In the genomic region with DNA sequence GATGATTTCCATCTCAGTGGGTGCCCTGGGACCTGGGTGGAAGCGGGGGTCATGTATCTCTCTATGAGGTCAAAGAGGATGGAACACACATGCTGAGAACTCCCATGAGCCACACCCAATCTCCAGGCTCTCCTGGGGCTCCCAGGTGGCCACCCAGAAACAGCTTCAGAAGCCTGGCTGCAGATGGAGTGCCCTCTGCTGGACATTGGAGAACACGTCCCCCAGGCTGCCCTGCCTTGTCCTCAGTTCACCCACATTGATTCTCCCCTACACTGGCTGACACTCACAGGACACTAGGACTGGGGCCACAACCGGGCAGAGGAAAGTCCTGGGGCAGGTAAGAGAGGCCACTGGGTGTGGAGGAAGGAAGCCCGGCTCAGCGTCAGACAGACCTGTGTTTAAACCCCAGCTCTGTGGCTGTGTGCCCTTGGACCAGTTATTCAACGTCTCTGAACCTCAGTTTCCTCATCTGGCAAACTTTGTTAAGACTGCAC, we compare ENCODE assay signal across 8 cellular contexts. TPM values are rescaled to one million over a fixed set of nuclear protein-coding genes. Genes with fewer than 3 reads are reported as not detected.
DNase-seq lines count a peak whose midpoint lies in the region; ATAC-seq and TF ChIP-seq lines count a peak whose summit lies in the region.

No MANE protein-coding gene starts in this region.

- H3K4me3 ChIP-seq in SK-N-SH (ENCODE audit: low read depth in 2 of 2, low read length in 1 of 2) (peak overlapping the region in 1 of 2 experiments; percentile 35; a peak in 1 of 4 replicates), heart right ventricle (no peak overlapping the region)

- CTCF ChIA-PET in SK-N-SH (lab: Yijun Ruan, JAX), result interaction anchor here (0.6 to 44.3 kb wide), 27 partner anchors 10 to 225 kb away, joined by 3 to 898 read pairs (median 5); a partner anchor contains a TSS

- intact Hi-C loops in heart right ventricle (cut with DNase I) (loop anchor here (1.0 to 10.0 kb wide), 6 partner anchors 38 to 113 kb away; no protein-coding TSS in a partner anchor), sciatic nerve (cut with DNase I) (no loop called here)

- no peaks in the 10 kb centered on the region for H3K9me2 ChIP-seq in SK-N-SH

- TF ChIP-seq EP300 in SK-N-SH (IDR thresholded peaks at IDR 0.05; ENCODE audit: borderline replicate concordance in 1 of 2, low read depth in 1 of 2, low read length in 1 of 2), result no peak

- peaks cover 45% of the 10 kb centered on the region for H4K20me1 ChIP-seq in SK-N-SH (ENCODE audit: insufficient read depth)

- no peak overlapping the region for H2AFZ ChIP-seq in SK-N-SH (ENCODE audit: low read depth)

- peak; percentile 86 for TF ChIP-seq RAD21 in SK-N-SH (IDR thresholded peaks at IDR 0.05; ENCODE audit: low read length)

- H3K9ac ChIP-seq in SK-N-SH, result no peak overlapping the region

- POLR2A ChIA-PET in SK-N-SH (lab: Yijun Ruan, JAX), result interaction anchor here (0.6 to 2.0 kb wide), 7 partner anchors 10 to 73 kb away, joined by 3 to 6 read pairs (median 4); no protein-coding TSS in a partner anchor

- WGBS in SK-N-SH (ENCODE audit: low lambda C conversion rate), result 12% methylated on average over 4 of the region's 6 CpGs
- WGBS in heart right ventricle, 2 donors, result 20 to 21% methylated on average over 6 of the region's 6 CpGs

- H3K79me2 ChIP-seq in SK-N-SH (ENCODE audit: insufficient read depth), result peaks cover 28% of the 10 kb centered on the region

- H3K4me1 ChIP-seq in SK-N-SH (ENCODE audit: control insufficient read depth in 1 of 2, insufficient read depth in 2 of 2, low read depth in 1 of 2, low read length in 1 of 2), result peaks cover 6 to 10% of the 10 kb centered on the region in 2 experiments; a peak in 2 of 4 replicates
- peaks cover 5 to 37% (median 34%) of the 10 kb centered on the region in 9 donors for H3K4me1 ChIP-seq in heart right ventricle

- TF ChIP-seq CTCF in SK-N-SH (IDR thresholded peaks at IDR 0.05) (peak; percentile 89), heart right ventricle (IDR thresholded peaks at IDR 0.05) (peak; percentile 81 to 95 (median 91))

- ATAC-seq in heart right ventricle (peak; percentile 13 to 61 (median 42)), sciatic nerve (peak; percentile 50), GM19035 (IDR thresholded peaks at IDR 0.05; ENCODE audit: unreplicated experiment) (no peak), HG02884 (IDR thresholded peaks at IDR 0.05; ENCODE audit: unreplicated experiment) (no peak)

- H3F3A ChIP-seq in SK-N-SH (replicated peaks; ENCODE audit: insufficient read depth), result peaks cover 55% of the 10 kb centered on the region

- H3K4me2 ChIP-seq in SK-N-SH, result no peak overlapping the region; the same call in 1 of the 2 replicates

- H3K27me3 ChIP-seq in SK-N-SH (ENCODE audit: insufficient read depth), result no peaks in the 10 kb centered on the region
- H3K27me3 ChIP-seq in heart right ventricle, result no peaks in the 10 kb centered on the region

- H3K27ac ChIP-seq in SK-N-SH (ENCODE audit: low read depth in 2 of 2, low read length in 1 of 2) (peak overlapping the region in 1 of 2 experiments; percentile 94; a peak in 2 of 4 replicates), heart right ventricle (peak overlapping the region in 3 of 10 donors; percentile 0 to 41 (median 35))

- H3K9me3 ChIP-seq in SK-N-SH (no peaks in the 10 kb centered on the region), heart right ventricle (no peaks in the 10 kb centered on the region)

- H3K36me3 ChIP-seq in SK-N-SH (replicated peaks in 1 of 2; ENCODE audit: control insufficient read depth in 1 of 2, insufficient read depth in 2 of 2, low read length in 1 of 2), result peaks cover 17 to 25% of the 10 kb centered on the region in 2 experiments
- H3K36me3 ChIP-seq in heart right ventricle, result peaks cover 0 to 38% (median 3%) of the 10 kb centered on the region in 9 donors

- DNase-seq in DMS153 treated with DMSO at 0.1 percent for 48 hours (lab: John Stamatoyannopoulos, UW; ENCODE audit: unreplicated experiment) (peak; percentile 44), LHCN-M2 (ENCODE audit: low read depth) (peak; percentile 76), SK-N-SH (peak; percentile 82), heart right ventricle (peak; percentile 64 to 76), sciatic nerve (ENCODE audit: low spot score) (peak; percentile 83)
- DNase-seq in activated naive CD4-positive, alpha-beta T cell treated with anti-CD3 and anti-CD28 coated beads, Interleukin-2, amount 50 U/mL, for 16 hours, result peak; percentile 72

TF ChIP-seq in SK-N-SH, 30 proteins besides CTCF, POLR2A, EP300 and RAD21 (continues in another document):
- TF ChIP-seq, protein P1, sequence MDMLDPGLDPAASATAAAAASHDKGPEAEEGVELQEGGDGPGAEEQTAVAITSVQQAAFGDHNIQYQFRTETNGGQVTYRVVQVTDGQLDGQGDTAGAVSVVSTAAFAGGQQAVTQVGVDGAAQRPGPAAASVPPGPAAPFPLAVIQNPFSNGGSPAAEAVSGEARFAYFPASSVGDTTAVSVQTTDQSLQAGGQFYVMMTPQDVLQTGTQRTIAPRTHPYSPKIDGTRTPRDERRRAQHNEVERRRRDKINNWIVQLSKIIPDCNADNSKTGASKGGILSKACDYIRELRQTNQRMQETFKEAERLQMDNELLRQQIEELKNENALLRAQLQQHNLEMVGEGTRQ (IDR thresholded peaks at IDR 0.05; ENCODE audit: borderline replicate concordance, low read depth, low read length), result no peak
- TF ChIP-seq JUND (IDR thresholded peaks at IDR 0.05) (no peak), GATA2 (CRISPR knock-in tag; IDR thresholded peaks at IDR 0.05) (no peak), FOXJ3 (CRISPR knock-in tag; IDR thresholded peaks at IDR 0.05) (no peak), NRF1 (IDR thresholded peaks at IDR 0.05; ENCODE audit: low read depth, low read length) (no peak), TCF12 (IDR thresholded peaks at IDR 0.05) (0 out of 2 replicates have a peak, but pooled peaks have one; percentile 1), EZH2phosphoT487 (IDR thresholded peaks at IDR 0.05; ENCODE audit: borderline replicate concordance, low read depth) (no peak), ELF1 (IDR thresholded peaks at IDR 0.05) (no peak), RCOR1 (IDR thresholded peaks at IDR 0.05; ENCODE audit: low read length) (no peak)
- TF ChIP-seq, protein P2, sequence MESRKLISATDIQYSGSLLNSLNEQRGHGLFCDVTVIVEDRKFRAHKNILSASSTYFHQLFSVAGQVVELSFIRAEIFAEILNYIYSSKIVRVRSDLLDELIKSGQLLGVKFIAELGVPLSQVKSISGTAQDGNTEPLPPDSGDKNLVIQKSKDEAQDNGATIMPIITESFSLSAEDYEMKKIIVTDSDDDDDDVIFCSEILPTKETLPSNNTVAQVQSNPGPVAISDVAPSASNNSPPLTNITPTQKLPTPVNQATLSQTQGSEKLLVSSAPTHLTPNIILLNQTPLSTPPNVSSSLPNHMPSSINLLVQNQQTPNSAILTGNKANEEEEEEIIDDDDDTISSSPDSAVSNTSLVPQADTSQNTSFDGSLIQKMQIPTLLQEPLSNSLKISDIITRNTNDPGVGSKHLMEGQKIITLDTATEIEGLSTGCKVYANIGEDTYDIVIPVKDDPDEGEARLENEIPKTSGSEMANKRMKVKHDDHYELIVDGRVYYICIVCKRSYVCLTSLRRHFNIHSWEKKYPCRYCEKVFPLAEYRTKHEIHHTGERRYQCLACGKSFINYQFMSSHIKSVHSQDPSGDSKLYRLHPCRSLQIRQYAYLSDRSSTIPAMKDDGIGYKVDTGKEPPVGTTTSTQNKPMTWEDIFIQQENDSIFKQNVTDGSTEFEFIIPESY (IDR thresholded peaks at IDR 0.05; ENCODE audit: borderline replicate concordance, low read depth), result no peak

RNA-seq across cellular contexts. Expression of a gene that starts 4.5 kb away (rescaled TPM):
- total RNA-seq in LHCN-M2 (2014; rRNA removed), result 45.1 and 53.9 TPM in 2 replicates
- 24.6 TPM for polyA plus RNA-seq in LHCN-M2 (2012)
- 48.2 and 52.2 TPM in 2 replicates for polyA plus RNA-seq in SK-N-SH (2012; rRNA removed)
- 40.0 and 45.5 TPM in 2 replicates for polyA plus RNA-seq in SK-N-SH (2012; cell fraction: cytosol; rRNA removed)
- 141 and 151 TPM in 2 replicates for polyA plus RNA-seq in SK-N-SH (2012; cell fraction: nucleus; rRNA removed)
- total RNA-seq in heart right ventricle, result 10 to 100 TPM; 10.8 to 16.8 (median 12.7) TPM
- 10 to 100 TPM; 19.6 to 35.3 TPM for polyA plus RNA-seq in heart right ventricle
- total RNA-seq in sciatic nerve, result 21.2 TPM

RNA-seq across cellular contexts. Expression of a gene that starts 6.2 kb away (rescaled TPM):
- 5,161 and 10,139 TPM in 2 replicates for total RNA-seq in LHCN-M2 (2014; rRNA removed)
- 11,917 TPM for polyA plus RNA-seq in LHCN-M2 (2012)
- polyA plus RNA-seq in SK-N-SH (2012; rRNA removed), result 9,680 and 12,045 TPM in 2 replicates
- polyA plus RNA-seq in SK-N-SH (2012; cell fraction: cytosol; rRNA removed), result 4,725 and 6,471 TPM in 2 replicates
- 4,064 and 4,989 TPM in 2 replicates for polyA plus RNA-seq in SK-N-SH (2012; cell fraction: nucleus; rRNA removed)
- total RNA-seq in heart right ventricle, result 1,000 to 10,000 TPM in 2 of 10 donors, 100 to 1,000 TPM in 8; 651 to 1,550 (median 786) TPM
- polyA plus RNA-seq in heart right ventricle, result 1,000 to 10,000 TPM; 1,777 to 4,200 TPM
- 1,269 TPM for total RNA-seq in sciatic nerve

RNA-seq across cellular contexts. Expression of a gene that starts 15.2 kb away (rescaled TPM):
- total RNA-seq in LHCN-M2 (2014; rRNA removed) (128 and 137 TPM in 2 replicates), heart right ventricle (100 to 1,000 TPM in 1 of 10 donors, 10 to 100 TPM in 9; 63.2 to 115 (median 82.4) TPM), sciatic nerve (84.0 TPM)
- polyA plus RNA-seq in LHCN-M2 (2012), result 85.7 TPM
- polyA plus RNA-seq in SK-N-SH (2012; rRNA removed) (43.6 and 47.3 TPM in 2 replicates), heart right ventricle (10 to 100 TPM; 34.7 to 94.1 TPM)
- 23.6 and 36.7 TPM in 2 replicates for polyA plus RNA-seq in SK-N-SH (2012; cell fraction: cytosol; rRNA removed)
- 51.7 and 58.8 TPM in 2 replicates for polyA plus RNA-seq in SK-N-SH (2012; cell fraction: nucleus; rRNA removed)

RNA-seq across cellular contexts. Expression of a gene that starts 23.1 kb away (rescaled TPM):
- total RNA-seq in LHCN-M2 (2014; rRNA removed) (38.7 and 45.1 TPM in 2 replicates), heart right ventricle (10 to 100 TPM; 16.6 to 29.9 (median 21.2) TPM), sciatic nerve (10.0 TPM)
- polyA plus RNA-seq in LHCN-M2 (2012), result 20.9 TPM
- polyA plus RNA-seq in SK-N-SH (2012; rRNA removed) (22.5 and 24.5 TPM in 2 replicates), heart right ventricle (10 to 100 TPM in 1 of 2 donors, 1 to 10 TPM in 1; 5.3 to 26.9 TPM)
- polyA plus RNA-seq in SK-N-SH (2012; cell fraction: cytosol; rRNA removed), result 13.3 and 20.5 TPM in 2 replicates
- polyA plus RNA-seq in SK-N-SH (2012; cell fraction: nucleus; rRNA removed), result 7.5 and 7.9 TPM in 2 replicates

RNA-seq across cellular contexts. Expression of a gene that starts 42.1 kb away (rescaled TPM):
- total RNA-seq in LHCN-M2 (2014; rRNA removed) (1.7 and 3.5 TPM in 2 replicates), heart right ventricle (1 to 10 TPM in 8 of 10 donors, under 1 TPM in 2; 0.50 to 9.3 (median 2.7) TPM), sciatic nerve (10.3 TPM)
- 1.6 TPM for polyA plus RNA-seq in LHCN-M2 (2012)
- polyA plus RNA-seq in SK-N-SH (2012; rRNA removed) (8.6 and 8.9 TPM in 2 replicates), heart right ventricle (1 to 10 TPM; 1.4 to 1.5 TPM)
- 5.9 and 10.2 TPM in 2 replicates for polyA plus RNA-seq in SK-N-SH (2012; cell fraction: cytosol; rRNA removed)
- 28.2 and 29.7 TPM in 2 replicates for polyA plus RNA-seq in SK-N-SH (2012; cell fraction: nucleus; rRNA removed)

Comparison
In these comparisons a context has a peak if more than half of its experiments do, and no peak if none do; other contexts are left out.
1. ATAC-seq: peak in heart right ventricle (8 of 8) and sciatic nerve (single experiment); none in GM19035 (single experiment) and HG02884 (single experiment).
2. Peak in every context shown above with its lines, with median percentiles within 50 percentile points of each other: DNase-seq.